In the genomic region with DNA sequence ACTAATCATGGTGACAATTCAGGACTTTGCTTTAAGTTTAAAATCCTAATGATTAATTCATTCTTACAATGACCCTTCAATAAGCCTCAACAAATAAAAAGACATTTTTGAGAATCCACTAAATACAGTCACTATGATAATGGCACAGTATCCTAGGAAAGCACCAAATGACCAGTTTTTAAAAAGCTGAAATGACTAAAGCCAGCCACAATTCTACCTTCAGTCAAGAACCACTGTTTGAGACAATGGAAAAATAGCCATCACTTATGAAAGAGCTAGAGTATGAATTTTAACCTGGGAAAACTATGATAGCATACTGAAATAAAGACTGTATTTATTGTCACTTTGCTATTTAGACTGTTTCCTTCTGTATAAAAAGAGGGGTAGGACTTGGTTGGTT, we compare ENCODE assay signal across 15 cellular contexts. TPM values are rescaled to one million over a fixed set of nuclear protein-coding genes. Genes with fewer than 3 reads are reported as not detected.
DNase-seq lines count a peak whose midpoint lies in the region; ATAC-seq and TF ChIP-seq lines count a peak whose summit lies in the region.
"Had no signal": no experiment of that assay in that cellular context is flagged by ENCODE, and none has a peak within 500 bp of the region (broad histone marks: within the 10 kb centered on the region; RNA-seq: fewer than 3 reads in every experiment).

No MANE protein-coding gene starts in this region.

- no peak overlapping the region for H3K4me3 Mint-ChIP-seq in activated T-cell treated with anti-CD3 and anti-CD28 coated beads, Interleukin-2, amount 50 U/mL, for 24 hours
- no peak overlapping the region for H3K4me3 Mint-ChIP-seq in activated T-cell treated with anti-CD3 and anti-CD28 coated beads, Interleukin-2, amount 50 U/mL, for 4 hours
- no peak overlapping the region for H3K4me3 Mint-ChIP-seq in T-helper 17 cell

- no peak for DNase-seq in activated T-cell treated with anti-CD3 and anti-CD28 coated beads, Interleukin-2, amount 50 U/mL, for 24 hours
- DNase-seq in activated T-cell treated with anti-CD3 and anti-CD28 coated beads, Interleukin-2, amount 50 U/mL, for 4 hours, result no peak
- no peak for DNase-seq in T-helper 17 cell
- DNase-seq in upper lobe of left lung, result no peak
- DNase-seq in HT-29 (ENCODE audit: low spot score), result no peak
- DNase-seq in amygdala (lab: John Stamatoyannopoulos, UW), result no peak
- DNase-seq: CD8-positive, alpha-beta memory T cell; GOT3; NCI-H1092 treated with DMSO at 0.1 percent for 48 hours; NCI-H2081; NCI-H446 treated with DMSO at 0.1 percent for 48 hours; Peyer's patch had no signal

- H3K9ac ChIP-seq in liver (ENCODE audit: low read depth in 1 of 2, low read length in 2 of 2), result no peak overlapping the region
- H3K9ac ChIP-seq: BLaER1 had no signal

- H3K36me3 ChIP-seq in liver (ENCODE audit: control insufficient read depth in 4 of 4, insufficient read depth in 3 of 4, low read depth in 1 of 4, low read length in 3 of 4) (peaks cover 0 to 12% (median 9%) of the 10 kb centered on the region in 4 donors), upper lobe of left lung (peaks cover 11 to 58% (median 27%) of the 10 kb centered on the region in 4 donors)

- no peak for TF ChIP-seq POLR2A in upper lobe of left lung (IDR thresholded peaks at IDR 0.05)

- no peak for ATAC-seq in activated T-cell treated with anti-CD3 and anti-CD28 coated beads, Interleukin-2, amount 50 U/mL, for 4 hours
- ATAC-seq in T-helper 17 cell (no peak), upper lobe of left lung (ENCODE audit: low FRiP score in 2 of 2) (no peak)
- ATAC-seq: Right ventricle myocardium inferior had no signal

- TF ChIP-seq CTCF in liver (IDR thresholded peaks at IDR 0.05; ENCODE audit: low read depth, low read length, missing input control) (no peak), upper lobe of left lung (IDR thresholded peaks at IDR 0.05) (no peak)

- H3K27ac Mint-ChIP-seq in activated T-cell treated with anti-CD3 and anti-CD28 coated beads, Interleukin-2, amount 50 U/mL, for 24 hours, result peak overlapping the region; percentile 35
- peak overlapping the region; percentile 78 for H3K27ac Mint-ChIP-seq in T-helper 17 cell

- H3K4me3 ChIP-seq in liver (ENCODE audit: low read depth in 1 of 3, low read length in 3 of 3) (no peak overlapping the region), upper lobe of left lung (no peak overlapping the region)
- H3K4me3 ChIP-seq: BLaER1, Peyer's patch had no signal

- H3K27me3 ChIP-seq in liver (ENCODE audit: control insufficient read depth in 4 of 4, insufficient read depth in 4 of 4, low read length in 3 of 4) (no peaks in the 10 kb centered on the region), upper lobe of left lung (no peaks in the 10 kb centered on the region)
- H3K27me3 ChIP-seq: BLaER1, Peyer's patch had no signal

- peaks cover 34% of the 10 kb centered on the region for H3K4me1 Mint-ChIP-seq in activated T-cell treated with anti-CD3 and anti-CD28 coated beads, Interleukin-2, amount 50 U/mL, for 24 hours (ENCODE audit: low read depth)
- peaks cover 17% of the 10 kb centered on the region for H3K4me1 Mint-ChIP-seq in activated T-cell treated with anti-CD3 and anti-CD28 coated beads, Interleukin-2, amount 50 U/mL, for 4 hours (ENCODE audit: low read depth)
- peaks cover 17% of the 10 kb centered on the region for H3K4me1 Mint-ChIP-seq in T-helper 17 cell

- no peaks in the 10 kb centered on the region for H3K9me3 Mint-ChIP-seq in activated T-cell treated with anti-CD3 and anti-CD28 coated beads, Interleukin-2, amount 50 U/mL, for 24 hours
- H3K9me3 Mint-ChIP-seq in activated T-cell treated with anti-CD3 and anti-CD28 coated beads, Interleukin-2, amount 50 U/mL, for 4 hours, result no peaks in the 10 kb centered on the region
- H3K9me3 Mint-ChIP-seq: CD8-positive, alpha-beta memory T cell had no signal

- H3K27ac ChIP-seq in liver (ENCODE audit: low read depth in 1 of 2, low read length in 2 of 2), result peak overlapping the region; percentile 72 to 80
- peak overlapping the region in 3 of 4 donors; percentile 3 to 17 (median 14) for H3K27ac ChIP-seq in upper lobe of left lung
- H3K27ac ChIP-seq: BLaER1, Peyer's patch had no signal

- H3K4me1 ChIP-seq in liver (ENCODE audit: control insufficient read depth in 4 of 4, insufficient read depth in 4 of 4, low read length in 3 of 4) (peaks cover 13 to 65% (median 55%) of the 10 kb centered on the region in 4 donors), upper lobe of left lung (peaks cover 9 to 24% (median 16%) of the 10 kb centered on the region in 4 donors)
- H3K4me1 ChIP-seq: BLaER1, Peyer's patch had no signal

- TF ChIP-seq RAD21 in liver (IDR thresholded peaks at IDR 0.05), result no peak

- no peaks in the 10 kb centered on the region for H3K27me3 Mint-ChIP-seq in activated T-cell treated with anti-CD3 and anti-CD28 coated beads, Interleukin-2, amount 50 U/mL, for 24 hours
- no peaks in the 10 kb centered on the region for H3K27me3 Mint-ChIP-seq in activated T-cell treated with anti-CD3 and anti-CD28 coated beads, Interleukin-2, amount 50 U/mL, for 4 hours (ENCODE audit: low read depth)
- H3K27me3 Mint-ChIP-seq in T-helper 17 cell, result no peaks in the 10 kb centered on the region
- H3K27me3 Mint-ChIP-seq: CD8-positive, alpha-beta memory T cell had no signal

- H3K9me3 ChIP-seq in T-helper 17 cell (ENCODE audit: control insufficient read depth, low read length, poor library complexity, severe bottlenecking) (no peaks in the 10 kb centered on the region), liver (ENCODE audit: control insufficient read depth in 4 of 4, low read length in 3 of 4) (no peaks in the 10 kb centered on the region), upper lobe of left lung (no peaks in the 10 kb centered on the region)
- H3K9me3 ChIP-seq: Peyer's patch had no signal

- peaks cover 92% of the 10 kb centered on the region for H3K36me3 Mint-ChIP-seq in activated T-cell treated with anti-CD3 and anti-CD28 coated beads, Interleukin-2, amount 50 U/mL, for 24 hours (ENCODE audit: low read depth)
- peaks cover 29% of the 10 kb centered on the region for H3K36me3 Mint-ChIP-seq in activated T-cell treated with anti-CD3 and anti-CD28 coated beads, Interleukin-2, amount 50 U/mL, for 4 hours (ENCODE audit: insufficient read depth)
- H3K36me3 Mint-ChIP-seq in T-helper 17 cell (ENCODE audit: low read depth), result peaks cover 12% of the 10 kb centered on the region

- TF ChIP-seq EP300 in upper lobe of left lung (IDR thresholded peaks at IDR 0.05), result no peak

TF ChIP-seq in liver, 16 proteins besides CTCF, POLR2A, EP300 and RAD21 (continues in another document):
- TF ChIP-seq, protein P1, sequence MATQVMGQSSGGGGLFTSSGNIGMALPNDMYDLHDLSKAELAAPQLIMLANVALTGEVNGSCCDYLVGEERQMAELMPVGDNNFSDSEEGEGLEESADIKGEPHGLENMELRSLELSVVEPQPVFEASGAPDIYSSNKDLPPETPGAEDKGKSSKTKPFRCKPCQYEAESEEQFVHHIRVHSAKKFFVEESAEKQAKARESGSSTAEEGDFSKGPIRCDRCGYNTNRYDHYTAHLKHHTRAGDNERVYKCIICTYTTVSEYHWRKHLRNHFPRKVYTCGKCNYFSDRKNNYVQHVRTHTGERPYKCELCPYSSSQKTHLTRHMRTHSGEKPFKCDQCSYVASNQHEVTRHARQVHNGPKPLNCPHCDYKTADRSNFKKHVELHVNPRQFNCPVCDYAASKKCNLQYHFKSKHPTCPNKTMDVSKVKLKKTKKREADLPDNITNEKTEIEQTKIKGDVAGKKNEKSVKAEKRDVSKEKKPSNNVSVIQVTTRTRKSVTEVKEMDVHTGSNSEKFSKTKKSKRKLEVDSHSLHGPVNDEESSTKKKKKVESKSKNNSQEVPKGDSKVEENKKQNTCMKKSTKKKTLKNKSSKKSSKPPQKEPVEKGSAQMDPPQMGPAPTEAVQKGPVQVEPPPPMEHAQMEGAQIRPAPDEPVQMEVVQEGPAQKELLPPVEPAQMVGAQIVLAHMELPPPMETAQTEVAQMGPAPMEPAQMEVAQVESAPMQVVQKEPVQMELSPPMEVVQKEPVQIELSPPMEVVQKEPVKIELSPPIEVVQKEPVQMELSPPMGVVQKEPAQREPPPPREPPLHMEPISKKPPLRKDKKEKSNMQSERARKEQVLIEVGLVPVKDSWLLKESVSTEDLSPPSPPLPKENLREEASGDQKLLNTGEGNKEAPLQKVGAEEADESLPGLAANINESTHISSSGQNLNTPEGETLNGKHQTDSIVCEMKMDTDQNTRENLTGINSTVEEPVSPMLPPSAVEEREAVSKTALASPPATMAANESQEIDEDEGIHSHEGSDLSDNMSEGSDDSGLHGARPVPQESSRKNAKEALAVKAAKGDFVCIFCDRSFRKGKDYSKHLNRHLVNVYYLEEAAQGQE (IDR thresholded peaks at IDR 0.05), result no peak
- TF ChIP-seq HNF4G (IDR thresholded peaks at IDR 0.05) (no peak), TAF1 (conservative IDR thresholded peaks at IDR 0.05) (no peak), FOXA2 (IDR thresholded peaks at IDR 0.05) (no peak), NR2F2 (IDR thresholded peaks at IDR 0.05) (no peak), JUND (IDR thresholded peaks at IDR 0.05) (no peak), YY1 (IDR thresholded peaks at IDR 0.05) (no peak), HNF4A (conservative IDR thresholded peaks at IDR 0.05) (no peak)
- TF ChIP-seq, protein P2, sequence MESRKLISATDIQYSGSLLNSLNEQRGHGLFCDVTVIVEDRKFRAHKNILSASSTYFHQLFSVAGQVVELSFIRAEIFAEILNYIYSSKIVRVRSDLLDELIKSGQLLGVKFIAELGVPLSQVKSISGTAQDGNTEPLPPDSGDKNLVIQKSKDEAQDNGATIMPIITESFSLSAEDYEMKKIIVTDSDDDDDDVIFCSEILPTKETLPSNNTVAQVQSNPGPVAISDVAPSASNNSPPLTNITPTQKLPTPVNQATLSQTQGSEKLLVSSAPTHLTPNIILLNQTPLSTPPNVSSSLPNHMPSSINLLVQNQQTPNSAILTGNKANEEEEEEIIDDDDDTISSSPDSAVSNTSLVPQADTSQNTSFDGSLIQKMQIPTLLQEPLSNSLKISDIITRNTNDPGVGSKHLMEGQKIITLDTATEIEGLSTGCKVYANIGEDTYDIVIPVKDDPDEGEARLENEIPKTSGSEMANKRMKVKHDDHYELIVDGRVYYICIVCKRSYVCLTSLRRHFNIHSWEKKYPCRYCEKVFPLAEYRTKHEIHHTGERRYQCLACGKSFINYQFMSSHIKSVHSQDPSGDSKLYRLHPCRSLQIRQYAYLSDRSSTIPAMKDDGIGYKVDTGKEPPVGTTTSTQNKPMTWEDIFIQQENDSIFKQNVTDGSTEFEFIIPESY (IDR thresholded peaks at IDR 0.05), result no peak
- TF ChIP-seq, protein P3, sequence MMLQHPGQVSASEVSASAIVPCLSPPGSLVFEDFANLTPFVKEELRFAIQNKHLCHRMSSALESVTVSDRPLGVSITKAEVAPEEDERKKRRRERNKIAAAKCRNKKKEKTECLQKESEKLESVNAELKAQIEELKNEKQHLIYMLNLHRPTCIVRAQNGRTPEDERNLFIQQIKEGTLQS (IDR thresholded peaks at IDR 0.05), result no peak

RNA-seq across cellular contexts. Expression of gene FBXW2, which starts 14.0 kb away (rescaled TPM):
- total RNA-seq in activated T-cell treated with anti-CD3 and anti-CD28 coated beads, Interleukin-2, amount 50 U/mL, for 4 hours, result 10 to 100 TPM; 66.7 to 72.7 (median 66.9) TPM
- total RNA-seq in T-helper 17 cell, result 10 to 100 TPM; 60.6 to 71.2 TPM
- total RNA-seq in liver, result 10 to 100 TPM; 28.2 to 40.9 TPM
- polyA plus RNA-seq in liver, result 10 to 100 TPM in 1 of 2 donors, 1 to 10 TPM in 1; 7.0 to 16.7 TPM
- 100 to 1,000 TPM in 1 of 6 donors, 10 to 100 TPM in 5; 42.2 to 149 (median 79.7) TPM for total RNA-seq in upper lobe of left lung
- total RNA-seq in HT-29 (2014; rRNA removed; shearing (Covaris generic)), result 26.7 and 36.2 TPM in 2 replicates
